16 cellular contexts compared by ENCODE assay signal in the genomic region with DNA sequence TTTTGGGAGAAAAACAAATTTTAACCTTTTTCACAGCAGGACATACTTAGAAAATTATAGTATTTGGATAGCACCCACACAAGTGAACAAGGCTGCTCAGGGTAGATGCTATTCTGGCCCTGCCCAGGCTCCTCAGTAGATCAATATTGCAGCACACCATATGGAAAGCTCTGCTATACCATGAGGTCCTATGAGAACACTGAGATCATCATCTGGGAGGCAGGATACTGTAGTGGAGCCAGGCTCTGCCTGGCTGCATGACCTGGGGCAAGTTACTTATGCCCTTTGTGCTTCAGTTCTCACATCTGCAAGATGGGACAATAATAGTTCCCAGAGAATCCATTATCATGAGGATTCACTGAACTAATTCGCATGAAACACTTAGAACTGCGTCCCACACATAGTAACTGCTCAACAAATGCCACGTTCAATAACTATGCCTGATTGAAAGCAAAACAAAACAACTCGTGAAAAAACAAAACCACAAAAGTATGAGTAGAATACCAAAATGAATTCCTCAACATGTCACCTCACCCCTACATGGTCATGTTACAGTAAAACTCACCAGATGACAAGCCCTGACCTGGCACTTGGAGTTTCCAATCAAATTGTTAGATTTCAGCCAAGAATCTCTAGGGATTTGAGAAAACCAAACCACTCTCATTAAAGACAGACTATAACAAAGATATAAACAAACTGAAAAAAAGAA. TPM values are rescaled to one million over a fixed set of nuclear protein-coding genes. Genes with fewer than 3 reads are reported as not detected.
DNase-seq lines count a peak whose midpoint lies in the region; ATAC-seq, FAIRE-seq and TF ChIP-seq lines count a peak whose summit lies in the region.
"Had no signal": no experiment of that assay in that cellular context is flagged by ENCODE, and none has a peak within 500 bp of the region (broad histone marks: within the 10 kb centered on the region; RNA-seq: fewer than 3 reads in every experiment).

No MANE protein-coding gene starts in this region.

- no peak overlapping the region for H3K9ac ChIP-seq in GM12878 (ENCODE audit: control insufficient read depth, insufficient read depth, low read length)
- H3K9ac ChIP-seq: BLaER1 treated with 17β-estradiol and CSF1 and Interleukin-3, amounts not matched to agents 10 nM and 100 nM; KMS-11 had no signal

- ATAC-seq in stimulated activated naive CD8-positive, alpha-beta T cell treated with anti-CD3 and anti-CD28 coated beads, Interleukin-15, amount 100 ng/mL, for 72 hours: peak; percentile 74
- no peak for ATAC-seq in stimulated activated naive CD8-positive, alpha-beta T cell treated with anti-CD3 and anti-CD28 coated beads, Interleukin-15, Interleukin-2, amounts not matched to agents 100 U/mL and 50 U/mL, for 24 hours
- ATAC-seq in GM12878 (peak; percentile 92), omental fat pad (ENCODE audit: low FRiP score) (no peak)
- ATAC-seq: gastroesophageal sphincter had no signal

- H3K4me3 ChIP-seq in HFF-Myc (replicated peaks; ENCODE audit: low read depth, low read length) (no peak overlapping the region), GM12878 (no peak overlapping the region)
- H3K4me3 ChIP-seq: BLaER1 treated with 17β-estradiol and CSF1 and Interleukin-3, amounts not matched to agents 10 nM and 100 nM; gastroesophageal sphincter; lung had no signal

- H3K36me3 ChIP-seq in GM12878 (ENCODE audit: control insufficient read depth in 2 of 2, insufficient read depth in 2 of 2, low read length in 1 of 2): no peaks in the 10 kb centered on the region; a peak in 2 of 4 replicates

- SMC1A ChIA-PET in GM12878 (lab: Charles Lee; ENCODE audit: uncharacterized antibody, unreplicated experiment): no interaction called here

- in situ Hi-C loops in GM12878 (cut with MboI): no loop called here

- intact Hi-C loops in GM12878 (cut with micrococcal nuclease; ENCODE audit: unreplicated experiment): loop anchor here (2.0 kb wide), 1 partner anchor 46 kb away; no protein-coding TSS in a partner anchor

- H3K4me2 ChIP-seq in GM12878 (ENCODE audit: control insufficient read depth, insufficient read depth): peak overlapping the region; percentile 19
- H3K4me2 ChIP-seq: BLaER1 treated with 17β-estradiol and CSF1 and Interleukin-3, amounts not matched to agents 10 nM and 100 nM; KMS-11 had no signal

- TF ChIP-seq EP300 in GM12878 (IDR thresholded peaks at IDR 0.05; ENCODE audit: borderline replicate concordance in 1 of 2, control insufficient read depth in 1 of 2, low read depth in 2 of 2, low read length in 2 of 2): no peak

- no peaks in the 10 kb centered on the region for H3K27me3 ChIP-seq in GM12878 (replicated peaks in 1 of 2; ENCODE audit: control insufficient read depth in 2 of 2, insufficient read depth in 2 of 2, low read length in 1 of 2)
- H3K27me3 ChIP-seq: BLaER1 treated with 17β-estradiol and CSF1 and Interleukin-3, amounts not matched to agents 10 nM and 100 nM; gastroesophageal sphincter had no signal

- no peak for TF ChIP-seq POLR2A in GM12878 (IDR thresholded peaks at IDR 0.05; ENCODE audit: low read depth, low read length)

- peaks cover 6% of the 10 kb centered on the region for H3K4me1 Mint-ChIP-seq in stimulated activated naive CD8-positive, alpha-beta T cell treated with anti-CD3 and anti-CD28 coated beads, Interleukin-15, amount 100 ng/mL, for 72 hours

- POLR2A ChIA-PET in GM12878 (lab: Charles Lee): no interaction called here

- BruUV-seq in GM12878 (replicated peaks; lab: Mats Ljungman, UMichigan): no TSS peak

- CTCF ChIA-PET in GM12878 (lab: Yijun Ruan, JAX): no interaction called here

- RAD21 ChIA-PET in GM12878 (lab: Charles Lee; ENCODE audit: unreplicated experiment): interaction anchor here (0.6 kb wide), 2 partner anchors 37 to 180 kb away, joined by 3 read pairs; no protein-coding TSS in a partner anchor

- no peaks in the 10 kb centered on the region for H3K9me3 ChIP-seq in GM12878 (replicated peaks; ENCODE audit: control insufficient read depth, insufficient read depth, low read length)
- H3K9me3 ChIP-seq: BLaER1 treated with 17β-estradiol and CSF1 and Interleukin-3, amounts not matched to agents 10 nM and 100 nM; gastroesophageal sphincter had no signal

- peaks cover 20% of the 10 kb centered on the region for H3K4me1 ChIP-seq in GM12878 (ENCODE audit: control insufficient read depth, insufficient read depth, low read length)
- H3K4me1 ChIP-seq: BLaER1 treated with 17β-estradiol and CSF1 and Interleukin-3, amounts not matched to agents 10 nM and 100 nM had no signal

- H4K20me1 ChIP-seq in GM12878 (ENCODE audit: control insufficient read depth, insufficient read depth): no peaks in the 10 kb centered on the region
- H4K20me1 ChIP-seq: BLaER1 treated with 17β-estradiol and CSF1 and Interleukin-3, amounts not matched to agents 10 nM and 100 nM had no signal

- H3K27ac ChIP-seq in GM12878 (ENCODE audit: control insufficient read depth, insufficient read depth): peak overlapping the region; percentile 55; the same call in 1 of the 2 replicates
- H3K27ac ChIP-seq: BLaER1 treated with 17β-estradiol and CSF1 and Interleukin-3, amounts not matched to agents 10 nM and 100 nM; gastroesophageal sphincter; KMS-11 had no signal

- no peak for TF ChIP-seq RAD21 in GM12878 (IDR thresholded peaks at IDR 0.05; ENCODE audit: insufficient read depth, low read depth, low read length)

- H2AFZ ChIP-seq in GM12878 (ENCODE audit: control insufficient read depth, low read depth, low read length): peak overlapping the region; percentile 33

- 30% methylated on average over 4 of the region's 4 CpGs for WGBS in GM12878 (ENCODE audit: insufficient coverage, insufficient replicate concordance, low lambda C conversion rate, missing lambda C conversion rate)

- no peaks in the 10 kb centered on the region for H3K27me3 Mint-ChIP-seq in stimulated activated naive CD8-positive, alpha-beta T cell treated with anti-CD3 and anti-CD28 coated beads, Interleukin-15, amount 100 ng/mL, for 72 hours

- H3K4me3 Mint-ChIP-seq in stimulated activated naive CD8-positive, alpha-beta T cell treated with anti-CD3 and anti-CD28 coated beads, Interleukin-15, amount 100 ng/mL, for 72 hours: no peak overlapping the region

- DNase-seq in stimulated activated naive CD8-positive, alpha-beta T cell treated with anti-CD3 and anti-CD28 coated beads, Interleukin-15, amount 100 ng/mL, for 72 hours: no peak
- DNase-seq in stimulated activated naive CD8-positive, alpha-beta T cell treated with anti-CD3 and anti-CD28 coated beads, Interleukin-15, Interleukin-2, amounts not matched to agents 100 U/mL and 50 U/mL, for 24 hours: no peak
- DNase-seq in HFF-Myc (ENCODE audit: extremely low read depth, low read depth): peak; percentile 31
- DNase-seq in GM12878 (ENCODE audit: low read depth, low spot score): no peak
- no peak for DNase-seq in NCI-H146 treated with DMSO at 0.1 percent for 48 hours (lab: John Stamatoyannopoulos, UW; ENCODE audit: unreplicated experiment)
- no peak for DNase-seq in HT-29 (ENCODE audit: low spot score)
- DNase-seq in omental fat pad (ENCODE audit: low spot score): no peak
- DNase-seq in GDM1 (lab: John Stamatoyannopoulos, UW): no peak
- DNase-seq: activated gamma-delta T cell treated with Interleukin-2 at 50 U/mL for 16 hours, NCI-H226, posterior cingulate gyrus had no signal

- no peaks in the 10 kb centered on the region for H3K9me3 Mint-ChIP-seq in stimulated activated naive CD8-positive, alpha-beta T cell treated with anti-CD3 and anti-CD28 coated beads, Interleukin-15, amount 100 ng/mL, for 72 hours

- TF ChIP-seq CTCF in HFF-Myc (IDR thresholded peaks at IDR 0.05; ENCODE audit: low read depth, low read length, missing control alignments) (no peak), GM12878 (IDR thresholded peaks at IDR 0.05 in 2 of 3, conservative IDR thresholded peaks at IDR 0.05 in 1 of 3; ENCODE audit: control insufficient read depth in 2 of 3, extremely low read depth in 1 of 3, insufficient read depth in 1 of 3, low read depth in 3 of 3, low read length in 3 of 3) (no peak), omental fat pad (IDR thresholded peaks at IDR 0.05) (no peak)

- no peak overlapping the region for H3K27ac Mint-ChIP-seq in stimulated activated naive CD8-positive, alpha-beta T cell treated with anti-CD3 and anti-CD28 coated beads, Interleukin-15, amount 100 ng/mL, for 72 hours

- no peak for FAIRE-seq in GM12878 (lab: Jason Lieb, UNC)
- FAIRE-seq: colon had no signal

- H3K79me2 ChIP-seq in GM12878 (ENCODE audit: control insufficient read depth, insufficient read depth, low read length): no peaks in the 10 kb centered on the region

TF ChIP-seq in GM12878, 131 proteins besides CTCF, POLR2A, EP300 and RAD21 (continues in another document):
- TF ChIP-seq IKZF2 (IDR thresholded peaks at IDR 0.05): peak; percentile 14 to 46; a peak in 1 of 4 replicates
- TF ChIP-seq RUNX3 (IDR thresholded peaks at IDR 0.05; ENCODE audit: low read length): peak; percentile 91
- peak; percentile 8; the same call in 1 of the 2 replicates for TF ChIP-seq RAD51 (IDR thresholded peaks at IDR 0.05)

RNA-seq across cellular contexts. Expression of a gene that starts 31.9 kb away (rescaled TPM):
- total RNA-seq in GM12878 (2013; cell fraction: nucleolus; rRNA removed): 20.9 and 27.4 TPM in 2 replicates
- total RNA-seq in GM12878 (2014; rRNA removed): 6.0 and 6.2 TPM in 2 replicates
- 6.2 and 6.5 TPM in 2 replicates for total RNA-seq in GM12878 (2014; rRNA removed; fragmentation: Illumina TruSeq; extraction: Trizol)
- 6.8 and 8.2 TPM in 2 replicates for total RNA-seq in GM12878 (2021)
- polyA plus RNA-seq in GM12878 (2011; ENCODE audit: low read depth): 1.4 TPM
- polyA plus RNA-seq in GM12878 (2011; rRNA removed): 5.3 and 8.2 TPM in 2 replicates
- 5.5 and 6.4 TPM in 2 replicates for polyA plus RNA-seq in GM12878 (2011; cell fraction: cytosol; rRNA removed)
- polyA plus RNA-seq in GM12878 (2011; cell fraction: nucleus; rRNA removed): 1.9 and 2.8 TPM in 2 replicates
- polyA plus RNA-seq in GM12878 (2012): 1.5 TPM in 2 replicates
- polyA plus RNA-seq in GM12878 (2014; fragmentation: Illumina TruSeq; extraction: Trizol): 5.4 and 7.4 TPM in 2 replicates
- polyA plus RNA-seq in GM12878 (2014; fragmentation: Nextera tagmentation; extraction: Ambion mirVana): 1 to 10 TPM; 1.2 to 1.9 TPM
- polyA plus RNA-seq in GM12878 (2014; rRNA removed): 5.1 and 5.2 TPM in 2 replicates
- polyA plus RNA-seq in GM12878 (2016; fragmentation: Nextera tagmentation; extraction: Ambion mirVana): 1 to 10 TPM; 6.0 to 6.3 TPM
- 8.6 and 9.4 TPM in 2 replicates for polyA minus RNA-seq in GM12878 (2011; rRNA and poly(A)+ RNA removed)
- 3.2 and 3.7 TPM in 2 replicates for polyA minus RNA-seq in GM12878 (2011; cell fraction: cytosol; rRNA and poly(A)+ RNA removed)
- polyA minus RNA-seq in GM12878 (2011; cell fraction: nucleus; rRNA and poly(A)+ RNA removed): 4.7 and 12.3 TPM in 2 replicates
- total RNA-seq in HT-29 (2014; rRNA removed; shearing (Covaris generic)): 3.8 and 6.7 TPM in 2 replicates
- 10 to 100 TPM; 15.4 to 22.7 (median 15.8) TPM for total RNA-seq in omental fat pad

Comparison
In these comparisons a context has a peak if more than half of its experiments do, and no peak if none do; other contexts are left out.
1. ATAC-seq: peak in stimulated activated naive CD8-positive, alpha-beta T cell treated with anti-CD3 and anti-CD28 coated beads, Interleukin-15, amount 100 ng/mL, for 72 hours (single experiment) and GM12878 (single experiment); none in stimulated activated naive CD8-positive, alpha-beta T cell treated with anti-CD3 and anti-CD28 coated beads, Interleukin-15, Interleukin-2, amounts not matched to agents 100 U/mL and 50 U/mL, for 24 hours (single experiment) and omental fat pad (single experiment).